ENCODE assay signal across 1 cellular context in the genomic region with DNA sequence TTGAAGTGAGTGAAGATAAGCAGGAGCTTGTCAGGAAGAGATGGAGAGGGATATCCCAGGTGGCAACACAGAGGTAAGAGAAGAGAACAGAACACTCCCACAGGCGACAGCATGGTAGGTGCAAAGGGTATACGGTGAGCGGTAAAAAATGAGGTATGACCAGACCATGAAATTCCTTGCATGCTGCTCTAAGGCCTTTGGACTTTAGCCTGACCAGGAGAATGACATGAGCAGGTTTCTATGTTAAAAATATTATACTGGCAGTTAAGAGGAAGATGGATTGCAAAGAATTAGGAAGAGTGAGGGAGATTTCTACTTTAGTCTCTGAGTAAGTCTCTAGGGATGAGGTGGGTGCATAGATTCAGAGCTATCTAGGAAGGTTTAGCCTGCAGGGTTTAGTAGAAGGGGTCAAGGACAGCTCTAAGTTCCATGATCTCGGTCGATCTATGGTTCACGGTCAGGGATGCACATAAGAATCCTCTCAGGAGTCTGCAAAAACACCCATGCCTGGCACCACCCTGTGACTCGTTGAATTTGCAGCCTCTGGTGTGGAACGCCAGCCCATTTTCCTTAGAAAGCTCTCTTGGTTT.
A peak's percentile ranks its signal among the peaks of the same experiment; 100 is the strongest.
TF ChIP-seq lines count a peak whose summit lies in the region.

No MANE protein-coding gene starts in this region.

TF ChIP-seq in HepG2, 621 proteins besides CTCF, POLR2A, EP300 and RAD21 (continued from another document and continues in another):
- no peak for TF ChIP-seq ZNF660 (CRISPR knock-in tag; IDR thresholded peaks at IDR 0.05; ENCODE audit: borderline replicate concordance, low read depth)
- TF ChIP-seq, protein P1, sequence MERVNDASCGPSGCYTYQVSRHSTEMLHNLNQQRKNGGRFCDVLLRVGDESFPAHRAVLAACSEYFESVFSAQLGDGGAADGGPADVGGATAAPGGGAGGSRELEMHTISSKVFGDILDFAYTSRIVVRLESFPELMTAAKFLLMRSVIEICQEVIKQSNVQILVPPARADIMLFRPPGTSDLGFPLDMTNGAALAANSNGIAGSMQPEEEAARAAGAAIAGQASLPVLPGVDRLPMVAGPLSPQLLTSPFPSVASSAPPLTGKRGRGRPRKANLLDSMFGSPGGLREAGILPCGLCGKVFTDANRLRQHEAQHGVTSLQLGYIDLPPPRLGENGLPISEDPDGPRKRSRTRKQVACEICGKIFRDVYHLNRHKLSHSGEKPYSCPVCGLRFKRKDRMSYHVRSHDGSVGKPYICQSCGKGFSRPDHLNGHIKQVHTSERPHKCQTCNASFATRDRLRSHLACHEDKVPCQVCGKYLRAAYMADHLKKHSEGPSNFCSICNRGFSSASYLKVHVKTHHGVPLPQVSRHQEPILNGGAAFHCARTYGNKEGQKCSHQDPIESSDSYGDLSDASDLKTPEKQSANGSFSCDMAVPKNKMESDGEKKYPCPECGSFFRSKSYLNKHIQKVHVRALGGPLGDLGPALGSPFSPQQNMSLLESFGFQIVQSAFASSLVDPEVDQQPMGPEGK (CRISPR knock-in tag; IDR thresholded peaks at IDR 0.05), result no peak
- TF ChIP-seq, protein P2, sequence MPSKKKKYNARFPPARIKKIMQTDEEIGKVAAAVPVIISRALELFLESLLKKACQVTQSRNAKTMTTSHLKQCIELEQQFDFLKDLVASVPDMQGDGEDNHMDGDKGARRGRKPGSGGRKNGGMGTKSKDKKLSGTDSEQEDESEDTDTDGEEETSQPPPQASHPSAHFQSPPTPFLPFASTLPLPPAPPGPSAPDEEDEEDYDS (CRISPR knock-in tag; IDR thresholded peaks at IDR 0.05), result no peak
- no peak for TF ChIP-seq GTF3A (CRISPR knock-in tag; conservative IDR thresholded peaks at IDR 0.05)
- peak; percentile 94 for TF ChIP-seq HNF4G (IDR thresholded peaks at IDR 0.05; ENCODE audit: borderline replicate concordance, low read depth, low read length)
- peak; percentile 72; the same call in 1 of the 2 replicates for TF ChIP-seq HNF4G (CRISPR knock-in tag; IDR thresholded peaks at IDR 0.05; ENCODE audit: borderline replicate concordance, low read depth)
- no peak for TF ChIP-seq ARNTL (CRISPR knock-in tag; IDR thresholded peaks at IDR 0.05)
- peak; percentile 27; the same call in 1 of the 2 replicates for TF ChIP-seq GATAD2A (CRISPR knock-in tag; IDR thresholded peaks at IDR 0.05)
- TF ChIP-seq MXD4 (CRISPR knock-in tag; IDR thresholded peaks at IDR 0.05), result no peak
- 0 out of 2 replicates have a peak, but pooled peaks have one; percentile 63 for TF ChIP-seq ZNF431 (CRISPR knock-in tag; IDR thresholded peaks at IDR 0.05; ENCODE audit: borderline replicate concordance, low read depth)
- 0 out of 2 replicates have a peak, but pooled peaks have one; percentile 22 for TF ChIP-seq ZNF331 (CRISPR knock-in tag; IDR thresholded peaks at IDR 0.05)
- peak; percentile 55; the same call in 1 of the 2 replicates for TF ChIP-seq ATF7 (IDR thresholded peaks at IDR 0.05)
- TF ChIP-seq ATF7 (CRISPR knock-in tag; IDR thresholded peaks at IDR 0.05), result no peak
- no peak for TF ChIP-seq GFI1 (CRISPR knock-in tag; IDR thresholded peaks at IDR 0.05; ENCODE audit: borderline replicate concordance)
- TF ChIP-seq NFRKB (IDR thresholded peaks at IDR 0.05), result no peak
- TF ChIP-seq, protein P3, sequence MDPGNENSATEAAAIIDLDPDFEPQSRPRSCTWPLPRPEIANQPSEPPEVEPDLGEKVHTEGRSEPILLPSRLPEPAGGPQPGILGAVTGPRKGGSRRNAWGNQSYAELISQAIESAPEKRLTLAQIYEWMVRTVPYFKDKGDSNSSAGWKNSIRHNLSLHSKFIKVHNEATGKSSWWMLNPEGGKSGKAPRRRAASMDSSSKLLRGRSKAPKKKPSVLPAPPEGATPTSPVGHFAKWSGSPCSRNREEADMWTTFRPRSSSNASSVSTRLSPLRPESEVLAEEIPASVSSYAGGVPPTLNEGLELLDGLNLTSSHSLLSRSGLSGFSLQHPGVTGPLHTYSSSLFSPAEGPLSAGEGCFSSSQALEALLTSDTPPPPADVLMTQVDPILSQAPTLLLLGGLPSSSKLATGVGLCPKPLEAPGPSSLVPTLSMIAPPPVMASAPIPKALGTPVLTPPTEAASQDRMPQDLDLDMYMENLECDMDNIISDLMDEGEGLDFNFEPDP (CRISPR knock-in tag; conservative IDR thresholded peaks at IDR 0.05), result no peak
- no peak for TF ChIP-seq ZNF468 (CRISPR knock-in tag; IDR thresholded peaks at IDR 0.05)
- TF ChIP-seq RFXAP (CRISPR knock-in tag; IDR thresholded peaks at IDR 0.05; ENCODE audit: borderline replicate concordance), result no peak
- TF ChIP-seq ASH2L (IDR thresholded peaks at IDR 0.05; ENCODE audit: insufficient read length, low read depth, low read length), result peak; percentile 63
- TF ChIP-seq ZSCAN31 (CRISPR knock-in tag; IDR thresholded peaks at IDR 0.05; ENCODE audit: low read depth), result no peak
- TF ChIP-seq, protein P4, sequence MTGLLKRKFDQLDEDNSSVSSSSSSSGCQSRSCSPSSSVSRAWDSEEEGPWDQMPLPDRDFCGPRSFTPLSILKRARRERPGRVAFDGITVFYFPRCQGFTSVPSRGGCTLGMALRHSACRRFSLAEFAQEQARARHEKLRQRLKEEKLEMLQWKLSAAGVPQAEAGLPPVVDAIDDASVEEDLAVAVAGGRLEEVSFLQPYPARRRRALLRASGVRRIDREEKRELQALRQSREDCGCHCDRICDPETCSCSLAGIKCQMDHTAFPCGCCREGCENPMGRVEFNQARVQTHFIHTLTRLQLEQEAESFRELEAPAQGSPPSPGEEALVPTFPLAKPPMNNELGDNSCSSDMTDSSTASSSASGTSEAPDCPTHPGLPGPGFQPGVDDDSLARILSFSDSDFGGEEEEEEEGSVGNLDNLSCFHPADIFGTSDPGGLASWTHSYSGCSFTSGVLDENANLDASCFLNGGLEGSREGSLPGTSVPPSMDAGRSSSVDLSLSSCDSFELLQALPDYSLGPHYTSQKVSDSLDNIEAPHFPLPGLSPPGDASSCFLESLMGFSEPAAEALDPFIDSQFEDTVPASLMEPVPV (CRISPR knock-in tag; IDR thresholded peaks at IDR 0.05), result no peak
- no peak for TF ChIP-seq ETV6 (CRISPR knock-in tag; conservative IDR thresholded peaks at IDR 0.05)
- no peak for TF ChIP-seq PAF1 (CRISPR knock-in tag; IDR thresholded peaks at IDR 0.05)
- TF ChIP-seq ETV5 (CRISPR knock-in tag; IDR thresholded peaks at IDR 0.05; ENCODE audit: borderline replicate concordance), result peak; percentile 22; the same call in 1 of the 2 replicates
- 0 out of 2 replicates have a peak, but pooled peaks have one; percentile 32 for TF ChIP-seq HDAC1 (CRISPR knock-in tag; IDR thresholded peaks at IDR 0.05)
- TF ChIP-seq ZBTB21 (CRISPR knock-in tag; IDR thresholded peaks at IDR 0.05), result peak; percentile 76
- no peak for TF ChIP-seq KLF15 (CRISPR knock-in tag; IDR thresholded peaks at IDR 0.05; ENCODE audit: borderline replicate concordance)
- TF ChIP-seq SPEN (CRISPR knock-in tag; IDR thresholded peaks at IDR 0.05; ENCODE audit: low read depth), result no peak; the same call in 1 of the 2 replicates
- TF ChIP-seq, protein P5, sequence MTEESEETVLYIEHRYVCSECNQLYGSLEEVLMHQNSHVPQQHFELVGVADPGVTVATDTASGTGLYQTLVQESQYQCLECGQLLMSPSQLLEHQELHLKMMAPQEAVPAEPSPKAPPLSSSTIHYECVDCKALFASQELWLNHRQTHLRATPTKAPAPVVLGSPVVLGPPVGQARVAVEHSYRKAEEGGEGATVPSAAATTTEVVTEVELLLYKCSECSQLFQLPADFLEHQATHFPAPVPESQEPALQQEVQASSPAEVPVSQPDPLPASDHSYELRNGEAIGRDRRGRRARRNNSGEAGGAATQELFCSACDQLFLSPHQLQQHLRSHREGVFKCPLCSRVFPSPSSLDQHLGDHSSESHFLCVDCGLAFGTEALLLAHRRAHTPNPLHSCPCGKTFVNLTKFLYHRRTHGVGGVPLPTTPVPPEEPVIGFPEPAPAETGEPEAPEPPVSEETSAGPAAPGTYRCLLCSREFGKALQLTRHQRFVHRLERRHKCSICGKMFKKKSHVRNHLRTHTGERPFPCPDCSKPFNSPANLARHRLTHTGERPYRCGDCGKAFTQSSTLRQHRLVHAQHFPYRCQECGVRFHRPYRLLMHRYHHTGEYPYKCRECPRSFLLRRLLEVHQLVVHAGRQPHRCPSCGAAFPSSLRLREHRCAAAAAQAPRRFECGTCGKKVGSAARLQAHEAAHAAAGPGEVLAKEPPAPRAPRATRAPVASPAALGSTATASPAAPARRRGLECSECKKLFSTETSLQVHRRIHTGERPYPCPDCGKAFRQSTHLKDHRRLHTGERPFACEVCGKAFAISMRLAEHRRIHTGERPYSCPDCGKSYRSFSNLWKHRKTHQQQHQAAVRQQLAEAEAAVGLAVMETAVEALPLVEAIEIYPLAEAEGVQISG (CRISPR knock-in tag; IDR thresholded peaks at IDR 0.05), result no peak
- no peak for TF ChIP-seq GLI4 (CRISPR knock-in tag; IDR thresholded peaks at IDR 0.05; ENCODE audit: borderline replicate concordance)
- no peak for TF ChIP-seq KLF13 (CRISPR knock-in tag; IDR thresholded peaks at IDR 0.05)
- peak; percentile 19 for TF ChIP-seq ZEB1 (IDR thresholded peaks at IDR 0.05; ENCODE audit: insufficient replicate concordance, low read depth)
- TF ChIP-seq POGZ (CRISPR knock-in tag; IDR thresholded peaks at IDR 0.05), result no peak
- peak; percentile 23; the same call in 1 of the 2 replicates for TF ChIP-seq NFE2L2 (IDR thresholded peaks at IDR 0.05; ENCODE audit: low read length)
- TF ChIP-seq TP53 (CRISPR knock-in tag; conservative IDR thresholded peaks at IDR 0.05), result no peak
- TF ChIP-seq, protein P6, sequence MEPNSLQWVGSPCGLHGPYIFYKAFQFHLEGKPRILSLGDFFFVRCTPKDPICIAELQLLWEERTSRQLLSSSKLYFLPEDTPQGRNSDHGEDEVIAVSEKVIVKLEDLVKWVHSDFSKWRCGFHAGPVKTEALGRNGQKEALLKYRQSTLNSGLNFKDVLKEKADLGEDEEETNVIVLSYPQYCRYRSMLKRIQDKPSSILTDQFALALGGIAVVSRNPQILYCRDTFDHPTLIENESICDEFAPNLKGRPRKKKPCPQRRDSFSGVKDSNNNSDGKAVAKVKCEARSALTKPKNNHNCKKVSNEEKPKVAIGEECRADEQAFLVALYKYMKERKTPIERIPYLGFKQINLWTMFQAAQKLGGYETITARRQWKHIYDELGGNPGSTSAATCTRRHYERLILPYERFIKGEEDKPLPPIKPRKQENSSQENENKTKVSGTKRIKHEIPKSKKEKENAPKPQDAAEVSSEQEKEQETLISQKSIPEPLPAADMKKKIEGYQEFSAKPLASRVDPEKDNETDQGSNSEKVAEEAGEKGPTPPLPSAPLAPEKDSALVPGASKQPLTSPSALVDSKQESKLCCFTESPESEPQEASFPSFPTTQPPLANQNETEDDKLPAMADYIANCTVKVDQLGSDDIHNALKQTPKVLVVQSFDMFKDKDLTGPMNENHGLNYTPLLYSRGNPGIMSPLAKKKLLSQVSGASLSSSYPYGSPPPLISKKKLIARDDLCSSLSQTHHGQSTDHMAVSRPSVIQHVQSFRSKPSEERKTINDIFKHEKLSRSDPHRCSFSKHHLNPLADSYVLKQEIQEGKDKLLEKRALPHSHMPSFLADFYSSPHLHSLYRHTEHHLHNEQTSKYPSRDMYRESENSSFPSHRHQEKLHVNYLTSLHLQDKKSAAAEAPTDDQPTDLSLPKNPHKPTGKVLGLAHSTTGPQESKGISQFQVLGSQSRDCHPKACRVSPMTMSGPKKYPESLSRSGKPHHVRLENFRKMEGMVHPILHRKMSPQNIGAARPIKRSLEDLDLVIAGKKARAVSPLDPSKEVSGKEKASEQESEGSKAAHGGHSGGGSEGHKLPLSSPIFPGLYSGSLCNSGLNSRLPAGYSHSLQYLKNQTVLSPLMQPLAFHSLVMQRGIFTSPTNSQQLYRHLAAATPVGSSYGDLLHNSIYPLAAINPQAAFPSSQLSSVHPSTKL (CRISPR knock-in tag; IDR thresholded peaks at IDR 0.05), result peak; percentile 82
- TF ChIP-seq CREB1 (IDR thresholded peaks at IDR 0.05), result peak; percentile 8; the same call in 1 of the 2 replicates
- TF ChIP-seq CREB1 (CRISPR knock-in tag; IDR thresholded peaks at IDR 0.05), result no peak
- TF ChIP-seq ZNF441 (CRISPR knock-in tag; IDR thresholded peaks at IDR 0.05; ENCODE audit: borderline replicate concordance), result no peak
- TF ChIP-seq SALL1 (CRISPR knock-in tag; IDR thresholded peaks at IDR 0.05), result peak; percentile 72
- TF ChIP-seq ZNF724P (CRISPR knock-in tag; IDR thresholded peaks at IDR 0.05; ENCODE audit: borderline replicate concordance), result no peak
- TF ChIP-seq THAP11 (CRISPR knock-in tag; IDR thresholded peaks at IDR 0.05), result 0 out of 2 replicates have a peak, but pooled peaks have one; percentile 14
- no peak for TF ChIP-seq SMC3 (IDR thresholded peaks at IDR 0.05; ENCODE audit: low read length)
- TF ChIP-seq ZNF350 (CRISPR knock-in tag; IDR thresholded peaks at IDR 0.05; ENCODE audit: borderline replicate concordance, low read depth), result no peak
- TF ChIP-seq ZNF644 (CRISPR knock-in tag; IDR thresholded peaks at IDR 0.05; ENCODE audit: low read depth), result peak; percentile 73; the same call in 1 of the 2 replicates
- TF ChIP-seq, protein P7, sequence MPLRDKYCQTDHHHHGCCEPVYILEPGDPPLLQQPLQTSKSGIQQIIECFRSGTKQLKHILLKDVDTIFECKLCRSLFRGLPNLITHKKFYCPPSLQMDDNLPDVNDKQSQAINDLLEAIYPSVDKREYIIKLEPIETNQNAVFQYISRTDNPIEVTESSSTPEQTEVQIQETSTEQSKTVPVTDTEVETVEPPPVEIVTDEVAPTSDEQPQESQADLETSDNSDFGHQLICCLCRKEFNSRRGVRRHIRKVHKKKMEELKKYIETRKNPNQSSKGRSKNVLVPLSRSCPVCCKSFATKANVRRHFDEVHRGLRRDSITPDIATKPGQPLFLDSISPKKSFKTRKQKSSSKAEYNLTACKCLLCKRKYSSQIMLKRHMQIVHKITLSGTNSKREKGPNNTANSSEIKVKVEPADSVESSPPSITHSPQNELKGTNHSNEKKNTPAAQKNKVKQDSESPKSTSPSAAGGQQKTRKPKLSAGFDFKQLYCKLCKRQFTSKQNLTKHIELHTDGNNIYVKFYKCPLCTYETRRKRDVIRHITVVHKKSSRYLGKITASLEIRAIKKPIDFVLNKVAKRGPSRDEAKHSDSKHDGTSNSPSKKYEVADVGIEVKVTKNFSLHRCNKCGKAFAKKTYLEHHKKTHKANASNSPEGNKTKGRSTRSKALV (CRISPR knock-in tag; IDR thresholded peaks at IDR 0.05), result no peak
- TF ChIP-seq MAFG (CRISPR knock-in tag; IDR thresholded peaks at IDR 0.05), result no peak
- no peak for TF ChIP-seq MTF2 (CRISPR knock-in tag; IDR thresholded peaks at IDR 0.05; ENCODE audit: borderline replicate concordance)
- TF ChIP-seq ZNF879 (CRISPR knock-in tag; IDR thresholded peaks at IDR 0.05), result no peak
- TF ChIP-seq ZNF329 (CRISPR knock-in tag; IDR thresholded peaks at IDR 0.05; ENCODE audit: low read depth), result no peak
- 0 out of 2 replicates have a peak, but pooled peaks have one; percentile 25 for TF ChIP-seq SOX5 (CRISPR knock-in tag; IDR thresholded peaks at IDR 0.05; ENCODE audit: borderline replicate concordance)
- no peak for TF ChIP-seq ZNF274 (CRISPR knock-in tag; IDR thresholded peaks at IDR 0.05)
- peak in 1 of 2 experiments; percentile 67; a peak in 1 of 4 replicates for TF ChIP-seq NR2F1 (CRISPR knock-in tag; IDR thresholded peaks at IDR 0.05)
- TF ChIP-seq, protein P8, sequence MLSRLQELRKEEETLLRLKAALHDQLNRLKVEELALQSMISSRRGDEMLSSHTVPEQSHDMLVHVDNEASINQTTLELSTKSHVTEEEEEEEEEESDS (CRISPR knock-in tag; IDR thresholded peaks at IDR 0.05; ENCODE audit: borderline replicate concordance), result no peak
- no peak for TF ChIP-seq ZNF619 (CRISPR knock-in tag; IDR thresholded peaks at IDR 0.05)
- no peak for TF ChIP-seq TOPORS (CRISPR knock-in tag; IDR thresholded peaks at IDR 0.05)
- no peak for TF ChIP-seq JUND (CRISPR knock-in tag; IDR thresholded peaks at IDR 0.05)
- TF ChIP-seq NCOA2 (CRISPR knock-in tag; IDR thresholded peaks at IDR 0.05), result 0 out of 2 replicates have a peak, but pooled peaks have one; percentile 18
- TF ChIP-seq EHMT2 (IDR thresholded peaks at IDR 0.05; ENCODE audit: borderline replicate concordance, low read depth, low read length), result peak; percentile 55; the same call in 1 of the 2 replicates
